1 cellular context compared by ENCODE assay signal in the genomic region with DNA sequence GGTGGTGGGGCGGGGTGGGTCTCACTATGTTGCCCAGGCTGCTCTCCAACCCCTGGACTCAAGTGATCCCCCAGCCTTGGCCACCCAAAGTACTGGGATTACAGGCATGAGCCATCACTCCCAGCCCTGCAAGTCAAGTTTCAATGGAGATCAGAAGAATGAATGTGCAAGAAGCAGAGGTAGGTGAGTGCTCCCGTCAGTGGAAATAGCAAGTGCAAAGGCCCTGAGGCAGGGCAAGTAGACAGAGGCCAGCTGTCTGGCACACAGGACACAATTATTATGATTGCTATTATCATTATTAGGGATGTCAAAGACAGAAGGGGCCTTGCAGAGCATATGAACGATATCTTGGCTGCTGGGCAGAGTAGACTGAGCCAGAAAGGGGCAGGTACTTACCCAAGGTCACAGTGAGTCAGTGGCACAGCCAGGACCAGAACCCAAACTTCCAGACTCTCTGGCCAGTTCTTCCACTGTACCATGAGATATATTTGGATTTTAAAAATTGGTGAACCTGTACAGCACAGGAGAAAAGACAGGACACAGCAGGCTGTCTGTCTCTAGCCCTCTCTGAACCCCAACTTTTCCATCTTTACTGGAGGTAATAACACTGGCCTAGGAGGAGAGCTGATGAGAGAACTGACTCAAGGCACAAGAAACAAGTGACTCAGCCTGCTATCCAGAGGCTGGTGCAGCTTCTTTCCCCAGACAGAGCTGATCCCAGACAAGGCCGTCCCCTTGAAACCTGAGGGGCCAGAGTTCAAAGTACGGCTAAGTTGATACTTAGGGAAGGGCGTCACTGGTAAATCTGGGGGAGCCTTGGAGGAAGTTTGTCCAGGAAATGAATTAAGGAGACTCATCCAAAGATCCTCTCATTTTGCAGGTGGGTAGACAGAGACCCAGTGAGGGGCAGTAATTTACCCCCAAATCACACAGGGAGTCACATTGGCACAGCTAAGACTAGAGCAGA.
TF ChIP-seq lines count a peak whose summit lies in the region.

No MANE protein-coding gene starts in this region.

TF ChIP-seq in K562, 482 proteins besides CTCF, POLR2A, EP300 and RAD21:
- TF ChIP-seq CEBPG (CRISPR knock-in tag; IDR thresholded peaks at IDR 0.05), result no peak
- TF ChIP-seq CEBPG (tag; conservative IDR thresholded peaks at IDR 0.05 in 1 of 2, IDR thresholded peaks at IDR 0.05 in 1 of 2), result no peak
- peak; percentile 53; the same call in 1 of the 2 replicates for TF ChIP-seq ZNF121 (CRISPR knock-in tag; conservative IDR thresholded peaks at IDR 0.05)
- no peak for TF ChIP-seq NR2C2 (CRISPR knock-in tag; IDR thresholded peaks at IDR 0.05)
- TF ChIP-seq NR2C2 (tag; IDR thresholded peaks at IDR 0.05), result peak; percentile 23; the same call in 1 of the 2 replicates
- TF ChIP-seq RBM25 (IDR thresholded peaks at IDR 0.05; ENCODE audit: low read depth, low read length, severe bottlenecking), result peak; percentile 89
